In genomic region chr3:185716436-185717090, GRCh38 we compare ENCODE assay signal across 1 cellular context.
TF ChIP-seq lines count a peak whose summit lies in the region.

No MANE protein-coding gene starts in this region.

TF ChIP-seq in endothelial cell of umbilical vein, 7 proteins besides CTCF, POLR2A, EP300 and RAD21 (continued from another document):
- TF ChIP-seq EZH2 (IDR thresholded peaks at IDR 0.05; ENCODE audit: borderline replicate concordance, low read depth, low read length, severe bottlenecking) (no peak), JUN (IDR thresholded peaks at IDR 0.05; ENCODE audit: borderline replicate concordance, insufficient read depth, insufficient read length, low read depth) (no peak), FOS (IDR thresholded peaks at IDR 0.05; ENCODE audit: borderline replicate concordance, insufficient read depth, low read length) (no peak)
